In the genomic region with DNA sequence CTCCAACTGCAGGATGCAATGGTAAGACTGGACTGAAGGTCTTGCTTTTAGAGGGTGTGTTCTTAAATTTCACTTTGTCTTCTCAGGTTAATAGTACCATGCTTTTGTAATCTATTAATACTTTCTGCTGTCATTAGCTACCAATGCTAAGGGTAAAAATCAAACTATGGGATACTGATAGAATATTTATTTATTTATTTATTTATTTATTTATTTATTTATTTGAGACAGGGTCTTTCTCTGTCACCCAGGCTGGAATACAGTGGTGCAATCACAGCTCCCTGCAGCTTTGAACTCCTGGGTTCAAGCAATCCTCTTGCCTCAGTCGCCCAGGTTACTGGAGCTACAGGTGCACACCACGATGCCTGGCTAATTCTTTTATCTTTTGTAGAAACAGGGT, we compare ENCODE assay signal across 10 cellular contexts.
"Had no signal": no experiment of that assay in that cellular context is flagged by ENCODE, and none has a peak within 500 bp of the region (broad histone marks: within the 10 kb centered on the region; RNA-seq: fewer than 3 reads in every experiment).

No MANE protein-coding gene starts in this region.

- H3K4me1 ChIP-seq: gastrocnemius medialis, right atrium auricular region, tibial artery had no signal

- ATAC-seq: stimulated activated effector memory CD8-positive, alpha-beta T cell treated with anti-CD3 and anti-CD28 coated beads, Interleukin-12 subunit alpha, Interleukin-12 subunit beta, amount 100 ng/mL, for 72 hours had no signal

- H3K27me3 ChIP-seq: gastrocnemius medialis, right atrium auricular region, tibial artery had no signal

- H3K36me3 ChIP-seq: gastrocnemius medialis, heart right ventricle, right atrium auricular region, tibial artery had no signal

- DNase-seq: activated effector memory CD4-positive, alpha-beta T cell treated with anti-CD3 and anti-CD28 coated beads, Interleukin-2, amount 50 U/mL, for 16 hours; activated T-cell treated with anti-CD3 and anti-CD28 coated beads, Interleukin-2, amount 50 U/mL, for 24 hours; gastrocnemius medialis; kidney; left ventricle myocardium superior; naive B cell; tibial artery had no signal

- H3K4me3 ChIP-seq: gastrocnemius medialis, heart right ventricle, right atrium auricular region, tibial artery had no signal

- H3K27ac ChIP-seq: gastrocnemius medialis, tibial artery had no signal

- H3K9me3 ChIP-seq: gastrocnemius medialis, right atrium auricular region, tibial artery had no signal
